1 cellular context compared by ENCODE assay signal in the genomic region with DNA sequence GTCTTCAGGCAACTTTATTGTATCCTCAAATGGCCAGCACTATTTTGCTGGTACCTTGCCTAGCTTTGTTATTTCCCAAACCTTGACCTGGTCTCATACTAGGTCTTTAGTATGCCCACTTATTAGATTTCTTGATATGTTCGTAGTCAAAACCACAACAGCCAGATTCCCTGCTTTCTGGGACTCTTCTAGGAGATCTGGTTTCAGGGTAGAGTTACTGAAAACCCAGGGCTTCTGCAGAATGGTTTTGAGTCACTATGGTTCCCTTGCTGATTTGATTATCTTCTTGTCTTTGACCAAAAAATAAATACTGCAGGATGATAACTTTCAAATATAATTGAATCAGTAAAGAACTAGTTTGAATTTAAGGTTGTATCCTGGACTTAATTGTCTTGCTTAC.
TF ChIP-seq lines count a peak whose summit lies in the region.

No MANE protein-coding gene starts in this region.

TF ChIP-seq in SK-N-SH, 30 proteins besides CTCF, POLR2A, EP300 and RAD21 (continued from another document):
- TF ChIP-seq, protein P1, sequence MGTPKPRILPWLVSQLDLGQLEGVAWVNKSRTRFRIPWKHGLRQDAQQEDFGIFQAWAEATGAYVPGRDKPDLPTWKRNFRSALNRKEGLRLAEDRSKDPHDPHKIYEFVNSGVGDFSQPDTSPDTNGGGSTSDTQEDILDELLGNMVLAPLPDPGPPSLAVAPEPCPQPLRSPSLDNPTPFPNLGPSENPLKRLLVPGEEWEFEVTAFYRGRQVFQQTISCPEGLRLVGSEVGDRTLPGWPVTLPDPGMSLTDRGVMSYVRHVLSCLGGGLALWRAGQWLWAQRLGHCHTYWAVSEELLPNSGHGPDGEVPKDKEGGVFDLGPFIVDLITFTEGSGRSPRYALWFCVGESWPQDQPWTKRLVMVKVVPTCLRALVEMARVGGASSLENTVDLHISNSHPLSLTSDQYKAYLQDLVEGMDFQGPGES (IDR thresholded peaks at IDR 0.05; ENCODE audit: low read depth, low read length), result no peak
